In genomic region chr2:180099308-180099707, GRCh38 we compare ENCODE assay signal across 34 cellular contexts.
"Had no signal": no experiment of that assay in that cellular context is flagged by ENCODE, and none has a peak within 500 bp of the region (broad histone marks: within the 10 kb centered on the region; RNA-seq: fewer than 3 reads in every experiment).

No MANE protein-coding gene starts in this region.

- H3K27me3 ChIP-seq: adrenal gland, ascending aorta, body of pancreas, brain microvascular endothelial cell, breast epithelium, cardiac muscle cell had no signal

- ATAC-seq: activated naive CD4-positive, alpha-beta T cell treated with anti-CD3 and anti-CD28 coated beads, Interleukin-2, amount 50 U/mL, for 72 hours; activated naive CD8-positive, alpha-beta T cell treated with anti-CD3 and anti-CD28 coated beads, Interleukin-2, amount 50 U/mL, for 24 hours; activated T-cell treated with anti-CD3 and anti-CD28 coated beads, Interleukin-2, amount 50 U/mL, for 4 hours; activated T-cell treated with anti-CD3 and anti-CD28 coated beads, Interleukin-2, amount 50 U/mL, for 72 hours; activated T-helper 17 cell treated with anti-CD3 and anti-CD28 coated beads, Interleukin-2, amount 50 U/mL, for 72 hours; body of pancreas had no signal

- H3K27ac ChIP-seq: adrenal gland, ascending aorta, body of pancreas, brain microvascular endothelial cell, breast epithelium, cardiac muscle cell had no signal

- H3K9me3 ChIP-seq: adrenal gland, ascending aorta, body of pancreas, breast epithelium had no signal

- H3K36me3 ChIP-seq: adrenal gland, ascending aorta, brain microvascular endothelial cell, breast epithelium, cardiac muscle cell had no signal

- FAIRE-seq: astrocyte, bronchial epithelial cell had no signal

- H3K4me1 ChIP-seq: adrenal gland, ascending aorta, body of pancreas, breast epithelium had no signal

- DNase-seq: activated effector memory CD4-positive, alpha-beta T cell treated with anti-CD3 and anti-CD28 coated beads, Interleukin-2, amount 50 U/mL, for 16 hours; activated effector memory CD4-positive, alpha-beta T cell treated with Interleukin-2 at 50 U/mL for 16 hours; activated gamma-delta T cell; activated gamma-delta T cell treated with Interleukin-2 at 50 U/mL for 16 hours; activated naive CD4-positive, alpha-beta T cell; activated naive CD4-positive, alpha-beta T cell treated with anti-CD3 and anti-CD28 coated beads for 36 hours; activated naive CD4-positive, alpha-beta T cell treated with anti-CD3 and anti-CD28 coated beads, Interleukin-2, amount 10 ng/mL, durations not matched to agents 7 days and 5 days; activated naive CD4-positive, alpha-beta T cell treated with anti-CD3 and anti-CD28 coated beads, Interleukin-2, amount 50 U/mL, for 16 hours; activated naive CD4-positive, alpha-beta T cell treated with Interleukin-2 at 50 U/mL for 16 hours; activated naive CD8-positive, alpha-beta T cell treated with anti-CD3 and anti-CD28 coated beads for 36 hours; activated naive CD8-positive, alpha-beta T cell treated with anti-CD3 and anti-CD28 coated beads, Interleukin-2, amount 10 ng/mL, durations not matched to agents 7 days and 5 days; activated naive CD8-positive, alpha-beta T cell treated with anti-CD3 and anti-CD28 coated beads, Interleukin-2, amount 50 U/mL, for 24 hours; activated T-cell treated with anti-CD3 and anti-CD28 coated beads, Interleukin-2, amount 50 U/mL, for 1 hour; activated T-cell treated with anti-CD3 and anti-CD28 coated beads, Interleukin-2, amount 50 U/mL, for 24 hours; activated T-cell treated with anti-CD3 and anti-CD28 coated beads, Interleukin-2, amount 50 U/mL, for 4 hours; activated T-cell treated with anti-CD3 and anti-CD28 coated beads, Interleukin-2, amount 50 U/mL, for 48 hours; activated T-cell treated with anti-CD3 and anti-CD28 coated beads, Interleukin-2, amount 50 U/mL, for 72 hours; adrenal gland; amniotic stem cell; amygdala; anterior cingulate cortex; aorta; body of pancreas; brain microvascular endothelial cell; caudate nucleus; central memory CD4-positive, alpha-beta T cell; cerebellar nuclear complex had no signal

- H3K4me3 ChIP-seq: adrenal gland, ascending aorta, body of pancreas, breast epithelium, cardiac muscle cell had no signal
